Comparison of ENCODE assay signal across 26 cellular contexts in genomic region chr13:25607096-25607495, GRCh38.
"Had no signal": no experiment of that assay in that cellular context is flagged by ENCODE, and none has a peak within 500 bp of the region (broad histone marks: within the 10 kb centered on the region; RNA-seq: fewer than 3 reads in every experiment).

No MANE protein-coding gene starts in this region.

- H3K4me3 ChIP-seq: colonic mucosa, esophagus squamous epithelium, gastrocnemius medialis, heart right ventricle, left lung, lower lobe of right lung, mucosa of descending colon had no signal

- DNase-seq: colonic mucosa; cortex of kidney; effector CD8-positive, alpha-beta T cell; effector memory CD8-positive, alpha-beta T cell; endodermal cell; erythroblast; esophagus squamous epithelium; foreskin fibroblast; foreskin melanocyte; gastrocnemius medialis; glutamatergic neuron; head of caudate nucleus; heart right ventricle; hippocampal formation; left cardiac atrium; left ventricle myocardium superior; lower lobe of right lung; mesenchymal stem cell; mucosa of descending colon; naive B cell had no signal

- H3K9me3 ChIP-seq: colonic mucosa, esophagus squamous epithelium, gastrocnemius medialis, lower lobe of right lung, mucosa of descending colon had no signal

- H3K27me3 ChIP-seq: colonic mucosa, esophagus squamous epithelium, gastrocnemius medialis, left lung had no signal

- ATAC-seq: effector memory CD8-positive, alpha-beta T cell; esophagus mucosa; gastrocnemius medialis; heart right ventricle; left cardiac atrium; left lung; left ventricle myocardium superior; lower lobe of right lung; mucosa of descending colon had no signal

- FAIRE-seq: endometrium, islet of Langerhans, keratinocyte had no signal

- H3K36me3 ChIP-seq: colonic mucosa, esophagus squamous epithelium, gastrocnemius medialis, heart right ventricle, left lung, lower lobe of right lung had no signal

- H3K4me1 ChIP-seq: colonic mucosa, esophagus squamous epithelium, gastrocnemius medialis, heart right ventricle, left lung, lower lobe of right lung had no signal

- H3K27ac ChIP-seq: colonic mucosa, epithelial cell of prostate, esophagus squamous epithelium, gastrocnemius medialis, heart right ventricle, left lung, lower lobe of right lung had no signal
